16 cellular contexts compared by ENCODE assay signal in genomic region chr3:105362021-105362665, GRCh38. TPM values are rescaled to one million over a fixed set of nuclear protein-coding genes. Genes with fewer than 3 reads are reported as not detected.
DNase-seq lines count a peak whose midpoint lies in the region; ATAC-seq and TF ChIP-seq lines count a peak whose summit lies in the region.
"Had no signal": no experiment of that assay in that cellular context is flagged by ENCODE, and none has a peak within 500 bp of the region (broad histone marks: within the 10 kb centered on the region; RNA-seq: fewer than 3 reads in every experiment).

No MANE protein-coding gene starts in this region.

- 81 to 87% methylated on average over 1 of the region's 1 CpG for WGBS in thyroid gland, 2 donors

- DNase-seq in NOMO-1 treated with DMSO at 0.1 percent for 48 hours (lab: John Stamatoyannopoulos, UW; ENCODE audit: unreplicated experiment) (peak; percentile 13), NOMO-1 treated with dmso at 0.1 percent for 144 hours (lab: John Stamatoyannopoulos, UW; ENCODE audit: unreplicated experiment) (no peak), astrocyte of the hippocampus (ENCODE audit: low read depth, low spot score) (peak; percentile 45), foreskin keratinocyte (peak; percentile 59 to 80), thyroid gland (no peak), NCI-H524 (lab: John Stamatoyannopoulos, UW) (no peak), NCI-H1092 treated with DMSO at 0.1 percent for 48 hours (lab: John Stamatoyannopoulos, UW) (no peak)
- DNase-seq: 8988T; activated CD8-positive, alpha-beta T cell treated with anti-CD3 and anti-CD28 coated beads for 36 hours; activated effector memory CD4-positive, alpha-beta T cell treated with Interleukin-2 at 50 U/mL for 16 hours; Caco-2; NCI-H1417 treated with DMSO at 0.1 percent for 48 hours; NCI-H510A; SHP77; sigmoid colon had no signal

- H3K27ac ChIP-seq in foreskin keratinocyte (peak overlapping the region; percentile 32), thyroid gland (no peak overlapping the region)
- H3K27ac ChIP-seq: sigmoid colon had no signal

- H3K4me3 ChIP-seq in thyroid gland (replicated peaks in 1 of 3), result no peak overlapping the region
- H3K4me3 ChIP-seq: sigmoid colon had no signal

- H3K36me3 ChIP-seq in thyroid gland, result no peaks in the 10 kb centered on the region
- H3K36me3 ChIP-seq: sigmoid colon had no signal

- ATAC-seq in foreskin keratinocyte (no peak), GM21360 (IDR thresholded peaks at IDR 0.05; ENCODE audit: unreplicated experiment) (no peak)
- ATAC-seq: activated CD8-positive, alpha-beta T cell treated with anti-CD3 and anti-CD28 coated beads for 36 hours had no signal

- TF ChIP-seq CTCF in foreskin keratinocyte (conservative IDR thresholded peaks at IDR 0.05), result no peak
- no peak for TF ChIP-seq CTCF in thyroid gland (IDR thresholded peaks at IDR 0.05)

- H3K9me3 ChIP-seq in thyroid gland, result no peaks in the 10 kb centered on the region
- H3K9me3 ChIP-seq: Caco-2, sigmoid colon had no signal

- H3K4me1 ChIP-seq in foreskin keratinocyte, result peaks cover 45% of the 10 kb centered on the region
- H3K4me1 ChIP-seq in thyroid gland, result no peaks in the 10 kb centered on the region

- H3K27me3 ChIP-seq in foreskin keratinocyte, result no peaks in the 10 kb centered on the region
- no peaks in the 10 kb centered on the region for H3K27me3 ChIP-seq in thyroid gland
- H3K27me3 ChIP-seq: sigmoid colon had no signal

- TF ChIP-seq POLR2A in thyroid gland (IDR thresholded peaks at IDR 0.05), result no peak

- intact Hi-C loops in thyroid gland (cut with DNase I), result loop anchor here (10.0 kb wide), 1 partner anchor 153 kb away; no protein-coding TSS in a partner anchor

RNA-seq across cellular contexts. Expression of gene ALCAM, which starts 4.6 kb away (rescaled TPM):
- total RNA-seq in foreskin keratinocyte (89.9 and 117 TPM in 2 replicates), thyroid gland (100 to 1,000 TPM in 2 of 4 donors, 10 to 100 TPM in 2; 86.5 to 129 (median 108) TPM)
- 27.6 and 30.0 TPM in 2 replicates for polyA plus RNA-seq in foreskin keratinocyte

Comparison
In these comparisons a context has a peak if more than half of its experiments do, and no peak if none do; other contexts are left out.
1. DNase-seq: peak in NOMO-1 treated with DMSO at 0.1 percent for 48 hours (single experiment), astrocyte of the hippocampus (single experiment) and foreskin keratinocyte (2 of 2); none in NOMO-1 treated with dmso at 0.1 percent for 144 hours (single experiment), thyroid gland (0 of 2), NCI-H524 (0 of 2) and NCI-H1092 treated with DMSO at 0.1 percent for 48 hours (single experiment).